In genomic region chr20:22791877-22792525, GRCh38 we compare ENCODE assay signal across 15 cellular contexts.
"Had no signal": no experiment of that assay in that cellular context is flagged by ENCODE, and none has a peak within 500 bp of the region (broad histone marks: within the 10 kb centered on the region; RNA-seq: fewer than 3 reads in every experiment).

No MANE protein-coding gene starts in this region.

- H3K9me3 ChIP-seq: heart left ventricle, sigmoid colon, spleen had no signal

- H3K4me3 ChIP-seq: heart left ventricle, lung, sigmoid colon, spleen had no signal

- H3K27me3 ChIP-seq: brain microvascular endothelial cell, sigmoid colon, spleen had no signal

- ATAC-seq: left colon; stimulated activated naive CD8-positive, alpha-beta T cell treated with anti-CD3 and anti-CD28 coated beads, Interleukin-15, amount 100 ng/mL, for 72 hours; T-cell had no signal

- H3K36me3 ChIP-seq: brain microvascular endothelial cell, heart left ventricle, sigmoid colon, spleen had no signal

- H3K27ac ChIP-seq: brain microvascular endothelial cell, sigmoid colon, spleen had no signal

- DNase-seq: activated CD4-positive, alpha-beta T cell treated with anti-CD3 and anti-CD28 coated beads, Interleukin-2, amount 10 ng/mL, durations not matched to agents 7 days and 5 days; activated CD8-positive, alpha-beta memory T cell treated with anti-CD3 and anti-CD28 coated beads, Interleukin-2, amount 50 U/mL, for 48 hours; activated gamma-delta T cell treated with Interleukin-2 at 50 U/mL for 16 hours; activated naive CD8-positive, alpha-beta T cell treated with anti-CD3 and anti-CD28 coated beads, Interleukin-2, amount 10 ng/mL, durations not matched to agents 7 days and 5 days; anterior cingulate cortex; brain microvascular endothelial cell; heart left ventricle; left colon; midbrain; sigmoid colon; spleen; stimulated activated naive CD8-positive, alpha-beta T cell treated with anti-CD3 and anti-CD28 coated beads, Interleukin-15, amount 100 ng/mL, for 72 hours; T-cell; T-helper 9 cell had no signal
